28 cellular contexts compared by ENCODE assay signal in genomic region chr9:93560991-93561390, GRCh38.
"Had no signal": no experiment of that assay in that cellular context is flagged by ENCODE, and none has a peak within 500 bp of the region (broad histone marks: within the 10 kb centered on the region; RNA-seq: fewer than 3 reads in every experiment).

No MANE protein-coding gene starts in this region.

- H3K9me3 Mint-ChIP-seq: stimulated activated effector memory CD8-positive, alpha-beta T cell treated with anti-CD3 and anti-CD28 coated beads, Interleukin-12 subunit alpha, Interleukin-12 subunit beta, amount 100 ng/mL, for 72 hours; stimulated activated memory B cell treated with anti-CD40 and anti-IgM and Interleukin-4, amounts not matched to agents 10 μg/mL and 1 μg/mL and 100 μg/mL, for 72 hours; stimulated activated naive B cell treated with anti-CD40 and anti-IgM and Interleukin-4, amounts not matched to agents 10 μg/mL and 1 μg/mL and 100 μg/mL, for 72 hours; stimulated activated naive CD8-positive, alpha-beta T cell treated with anti-CD3 and anti-CD28 coated beads, Interleukin-15, amount 100 ng/mL, for 72 hours; stimulated activated naive CD8-positive, alpha-beta T cell treated with anti-CD3 and anti-CD28 coated beads, Interleukin-15, Interleukin-2, amounts not matched to agents 100 ng/mL and 50 ng/mL, for 24 hours; type B pancreatic cell had no signal

- H3K36me3 ChIP-seq: uterus had no signal

- H3K27me3 ChIP-seq: stomach, suprapubic skin, testis, thyroid gland, tibial artery, tibial nerve, transverse colon, upper lobe of left lung, upper lobe of right lung, uterus, vagina had no signal

- DNase-seq: stimulated activated CD4-positive, alpha-beta T cell treated with anti-CD3 and anti-CD28 coated beads, Interleukin-2, amount 100 ng/mL, for 48 hours; stimulated activated CD4-positive, alpha-beta T cell treated with anti-CD3 and anti-CD28 coated beads, Interleukin-4, amount 100 ng/mL, for 1 hour; stimulated activated CD4-positive, alpha-beta T cell treated with anti-CD3 and anti-CD28 coated beads, Interleukin-4, amount 100 ng/mL, for 24 hours; stimulated activated CD4-positive, alpha-beta T cell treated with anti-CD3 and anti-CD28 coated beads, Interleukin-4, amount 100 ng/mL, for 4 hours; stimulated activated CD8-positive, alpha-beta memory T cell treated with anti-CD3 and anti-CD28 coated beads, Interleukin-4, amount 100 ng/mL, for 48 hours; stimulated activated naive B cell treated with anti-CD40 and anti-IgM and Interleukin-4, amounts not matched to agents 10 μg/mL and 1 μg/mL and 100 μg/mL, for 72 hours; stimulated activated naive CD4-positive, alpha-beta T cell; stimulated activated naive CD4-positive, alpha-beta T cell treated with Interleukin-2 at 50 U/mL for 16 hours; stimulated activated naive CD8-positive, alpha-beta T cell treated with anti-CD3 and anti-CD28 coated beads, Interleukin-15, amount 100 ng/mL, for 72 hours; stimulated activated naive CD8-positive, alpha-beta T cell treated with anti-CD3 and anti-CD28 coated beads, Interleukin-15, Interleukin-2, amounts not matched to agents 100 U/mL and 50 U/mL, for 24 hours; stomach; substantia nigra; testis; thyroid gland; tibial artery; transverse colon; trophoblast cell; upper lobe of right lung; uterus had no signal

- H3K4me3 ChIP-seq: stomach, suprapubic skin, testis, thoracic aorta, thyroid gland, tibial artery, tibial nerve, transverse colon, upper lobe of left lung, upper lobe of right lung, uterus, vagina had no signal

- H3K4me3 Mint-ChIP-seq: stimulated activated effector memory CD8-positive, alpha-beta T cell treated with anti-CD3 and anti-CD28 coated beads, Interleukin-12 subunit alpha, Interleukin-12 subunit beta, amount 100 ng/mL, for 72 hours; stimulated activated memory B cell treated with anti-CD40 and anti-IgM and Interleukin-4, amounts not matched to agents 10 μg/mL and 1 μg/mL and 100 μg/mL, for 72 hours; stimulated activated naive B cell treated with anti-CD40 and anti-IgM and Interleukin-4, amounts not matched to agents 10 μg/mL and 1 μg/mL and 100 μg/mL, for 72 hours; stimulated activated naive CD8-positive, alpha-beta T cell treated with anti-CD3 and anti-CD28 coated beads, Interleukin-15, amount 100 ng/mL, for 72 hours; stimulated activated naive CD8-positive, alpha-beta T cell treated with anti-CD3 and anti-CD28 coated beads, Interleukin-15, Interleukin-2, amounts not matched to agents 100 ng/mL and 50 ng/mL, for 24 hours; type B pancreatic cell had no signal

- H3K27me3 Mint-ChIP-seq: stimulated activated memory B cell treated with anti-CD40 and anti-IgM and Interleukin-4, amounts not matched to agents 10 μg/mL and 1 μg/mL and 100 μg/mL, for 72 hours; stimulated activated naive B cell treated with anti-CD40 and anti-IgM and Interleukin-4, amounts not matched to agents 10 μg/mL and 1 μg/mL and 100 μg/mL, for 72 hours; stimulated activated naive CD8-positive, alpha-beta T cell treated with anti-CD3 and anti-CD28 coated beads, Interleukin-15, amount 100 ng/mL, for 72 hours; stimulated activated naive CD8-positive, alpha-beta T cell treated with anti-CD3 and anti-CD28 coated beads, Interleukin-15, Interleukin-2, amounts not matched to agents 100 ng/mL and 50 ng/mL, for 24 hours; type B pancreatic cell had no signal

- ATAC-seq: stimulated activated effector memory CD8-positive, alpha-beta T cell treated with anti-CD3 and anti-CD28 coated beads, Interleukin-12 subunit alpha, Interleukin-12 subunit beta, amount 100 ng/mL, for 72 hours; stimulated activated memory B cell treated with anti-CD40 and anti-IgM and Interleukin-4, amounts not matched to agents 10 μg/mL and 1 μg/mL and 100 μg/mL, for 72 hours; stimulated activated naive B cell treated with anti-CD40 and anti-IgM and Interleukin-4, amounts not matched to agents 10 μg/mL and 1 μg/mL and 100 μg/mL, for 72 hours; stimulated activated naive CD8-positive, alpha-beta T cell treated with anti-CD3 and anti-CD28 coated beads, Interleukin-15, amount 100 ng/mL, for 72 hours; stimulated activated naive CD8-positive, alpha-beta T cell treated with anti-CD3 and anti-CD28 coated beads, Interleukin-15, Interleukin-2, amounts not matched to agents 100 U/mL and 50 U/mL, for 24 hours; upper lobe of right lung had no signal

- H3K27ac Mint-ChIP-seq: stimulated activated memory B cell treated with anti-CD40 and anti-IgM and Interleukin-4, amounts not matched to agents 10 μg/mL and 1 μg/mL and 100 μg/mL, for 72 hours; stimulated activated naive B cell treated with anti-CD40 and anti-IgM and Interleukin-4, amounts not matched to agents 10 μg/mL and 1 μg/mL and 100 μg/mL, for 72 hours; stimulated activated naive CD8-positive, alpha-beta T cell treated with anti-CD3 and anti-CD28 coated beads, Interleukin-15, amount 100 ng/mL, for 72 hours; stimulated activated naive CD8-positive, alpha-beta T cell treated with anti-CD3 and anti-CD28 coated beads, Interleukin-15, Interleukin-2, amounts not matched to agents 100 ng/mL and 50 ng/mL, for 24 hours; type B pancreatic cell had no signal
